ENCODE assay signal across 1 cellular context in genomic region chr2:80670763-80671162, GRCh38.
TF ChIP-seq lines count a peak whose summit lies in the region.

No MANE protein-coding gene starts in this region.

TF ChIP-seq in WTC11, 78 proteins besides CTCF, POLR2A, EP300 and RAD21 (continued from another document):
- TF ChIP-seq AR (CRISPR knock-in tag; IDR thresholded peaks at IDR 0.05) (no peak), TP53 (CRISPR knock-in tag; IDR thresholded peaks at IDR 0.05) (no peak), ZBTB21 (CRISPR knock-in tag; IDR thresholded peaks at IDR 0.05; ENCODE audit: borderline replicate concordance) (no peak), SP1 (CRISPR knock-in tag; conservative IDR thresholded peaks at IDR 0.05) (no peak), ELF4 (CRISPR knock-in tag; IDR thresholded peaks at IDR 0.05; ENCODE audit: low read depth) (no peak), PREB (CRISPR knock-in tag; IDR thresholded peaks at IDR 0.05; ENCODE audit: borderline replicate concordance) (no peak), ATF6 (CRISPR knock-in tag; IDR thresholded peaks at IDR 0.05) (no peak), HMGXB4 (CRISPR knock-in tag; IDR thresholded peaks at IDR 0.05) (no peak), JUN (CRISPR knock-in tag; IDR thresholded peaks at IDR 0.05) (no peak)
